ENCODE assay signal across 23 cellular contexts in genomic region chr13:94318418-94318817, GRCh38.
DNase-seq lines count a peak whose midpoint lies in the region; ATAC-seq and TF ChIP-seq lines count a peak whose summit lies in the region.
"Had no signal": no experiment of that assay in that cellular context is flagged by ENCODE, and none has a peak within 500 bp of the region (broad histone marks: within the 10 kb centered on the region; RNA-seq: fewer than 3 reads in every experiment).

No MANE protein-coding gene starts in this region.

- H3K27me3 ChIP-seq in adipocyte (replicated peaks; ENCODE audit: control insufficient read depth, insufficient read depth, low read length) (no peaks in the 10 kb centered on the region), skeletal muscle satellite cell (ENCODE audit: control insufficient read depth, insufficient read depth, low read length) (no peaks in the 10 kb centered on the region), vagina (no peaks in the 10 kb centered on the region)
- H3K27me3 ChIP-seq: dorsolateral prefrontal cortex, heart left ventricle, upper lobe of right lung had no signal

- intact Hi-C loops in activated T-helper 2 cell treated with anti-CD3 and anti-CD28 coated beads, Interferon-gamma antibody, Interleukin-2, Interleukin-4, amounts not matched to agents 10 μg/mL and 5 μg/mL and 100 μg/mL, durations not matched to agents 14 hours and 24 hours and 36 hours (cut with micrococcal nuclease), result no loop called here
- intact Hi-C loops in vagina (cut with DNase I), result no loop called here

- no peak for TF ChIP-seq CTCF in vagina (IDR thresholded peaks at IDR 0.05)

- H3K9ac ChIP-seq in adipocyte (ENCODE audit: low read length) (no peak overlapping the region), skeletal muscle satellite cell (ENCODE audit: low read depth, low read length) (peak overlapping the region; percentile 7)

- H3K27me3 Mint-ChIP-seq in T-helper 1 cell treated with Interleukin-12 subunit alpha and Interleukin-12 subunit beta and Interleukin-4 antibody, amounts not matched to agents 30 μg/mL and 1 μg/mL, for 36 hours (ENCODE audit: low read depth), result no peaks in the 10 kb centered on the region
- no peaks in the 10 kb centered on the region for H3K27me3 Mint-ChIP-seq in effector memory CD8-positive, alpha-beta T cell
- no peaks in the 10 kb centered on the region for H3K27me3 Mint-ChIP-seq in activated T-helper 2 cell treated with anti-CD3 and anti-CD28 coated beads, Interferon-gamma antibody, Interleukin-2, Interleukin-4, amounts not matched to agents 10 μg/mL and 5 μg/mL and 100 μg/mL, durations not matched to agents 14 hours and 24 hours and 36 hours (ENCODE audit: low read depth)
- H3K27me3 Mint-ChIP-seq: activated CD4-positive, alpha-beta memory T cell treated with anti-CD3 and anti-CD28 coated beads, Interleukin-2, amount 10 ng/mL, durations not matched to agents 7 days and 5 days; activated naive CD8-positive, alpha-beta T cell treated with anti-CD3 and anti-CD28 coated beads, Interleukin-2, amount 10 ng/mL, durations not matched to agents 7 days and 5 days; memory B cell; stimulated activated naive CD8-positive, alpha-beta T cell treated with anti-CD3 and anti-CD28 coated beads, Interleukin-15, Interleukin-2, amounts not matched to agents 100 ng/mL and 50 ng/mL, for 24 hours had no signal

- H3K4me3 ChIP-seq in adipocyte (ENCODE audit: low read length), result no peak overlapping the region
- no peak overlapping the region for H3K4me3 ChIP-seq in skeletal muscle satellite cell (ENCODE audit: low read length)
- no peak overlapping the region for H3K4me3 ChIP-seq in vagina
- H3K4me3 ChIP-seq: dorsolateral prefrontal cortex, heart left ventricle, upper lobe of right lung had no signal

- no peak overlapping the region for H3K4me2 ChIP-seq in skeletal muscle satellite cell (ENCODE audit: low read length)

- H3K27ac ChIP-seq in vagina, result no peak overlapping the region
- H3K27ac ChIP-seq: C4-2B, dorsolateral prefrontal cortex, heart left ventricle, upper lobe of right lung had no signal

- peaks cover 22% of the 10 kb centered on the region for H3K36me3 Mint-ChIP-seq in T-helper 1 cell treated with Interleukin-12 subunit alpha and Interleukin-12 subunit beta and Interleukin-4 antibody, amounts not matched to agents 30 μg/mL and 1 μg/mL, for 36 hours (ENCODE audit: low read depth)
- no peaks in the 10 kb centered on the region for H3K36me3 Mint-ChIP-seq in effector memory CD8-positive, alpha-beta T cell (ENCODE audit: insufficient read depth)
- H3K36me3 Mint-ChIP-seq in activated T-helper 2 cell treated with anti-CD3 and anti-CD28 coated beads, Interferon-gamma antibody, Interleukin-2, Interleukin-4, amounts not matched to agents 10 μg/mL and 5 μg/mL and 100 μg/mL, durations not matched to agents 14 hours and 24 hours and 36 hours (ENCODE audit: low read depth), result peaks cover 3% of the 10 kb centered on the region
- H3K36me3 Mint-ChIP-seq: memory B cell had no signal

- no peaks in the 10 kb centered on the region for H3K9me3 ChIP-seq in adipocyte (ENCODE audit: control insufficient read depth, low read length)
- H3K9me3 ChIP-seq in skeletal muscle satellite cell (replicated peaks; ENCODE audit: low read length), result no peaks in the 10 kb centered on the region
- H3K9me3 ChIP-seq in vagina, result no peaks in the 10 kb centered on the region
- H3K9me3 ChIP-seq: heart left ventricle, upper lobe of right lung had no signal

- H3K4me1 Mint-ChIP-seq in T-helper 1 cell treated with Interleukin-12 subunit alpha and Interleukin-12 subunit beta and Interleukin-4 antibody, amounts not matched to agents 30 μg/mL and 1 μg/mL, for 36 hours (ENCODE audit: low read depth), result peaks cover 53% of the 10 kb centered on the region
- H3K4me1 Mint-ChIP-seq in effector memory CD8-positive, alpha-beta T cell (ENCODE audit: low read depth in 2 of 2), result peaks cover 8 to 13% of the 10 kb centered on the region in 2 donors
- peaks cover 31% of the 10 kb centered on the region for H3K4me1 Mint-ChIP-seq in activated T-helper 2 cell treated with anti-CD3 and anti-CD28 coated beads, Interferon-gamma antibody, Interleukin-2, Interleukin-4, amounts not matched to agents 10 μg/mL and 5 μg/mL and 100 μg/mL, durations not matched to agents 14 hours and 24 hours and 36 hours (ENCODE audit: low read depth)
- H3K4me1 Mint-ChIP-seq: memory B cell had no signal

- H3K4me1 ChIP-seq in adipocyte (ENCODE audit: control insufficient read depth, insufficient read depth, low read length) (peaks cover 33% of the 10 kb centered on the region), skeletal muscle satellite cell (ENCODE audit: control insufficient read depth, insufficient read depth, low read length) (peaks cover 25% of the 10 kb centered on the region), vagina (no peaks in the 10 kb centered on the region)
- H3K4me1 ChIP-seq: upper lobe of right lung had no signal

- DNase-seq in T-helper 1 cell (no peak), adipocyte (ENCODE audit: low read depth) (peak; percentile 39), vagina (ENCODE audit: extremely low spot score in 2 of 2) (no peak)
- DNase-seq in effector memory CD8-positive, alpha-beta T cell, result no peak
- DNase-seq in activated T-helper 2 cell treated with anti-CD3 and anti-CD28 coated beads, Interferon-gamma antibody, Interleukin-2, Interleukin-4, amounts not matched to agents 10 μg/mL and 5 μg/mL and 100 μg/mL, durations not matched to agents 14 hours and 24 hours and 36 hours (ENCODE audit: low spot score), result no peak
- DNase-seq: activated CD4-positive, alpha-beta memory T cell treated with anti-CD3 and anti-CD28 coated beads, Interleukin-2, amount 10 ng/mL, durations not matched to agents 7 days and 5 days; activated naive CD8-positive, alpha-beta T cell treated with anti-CD3 and anti-CD28 coated beads, Interleukin-2, amount 10 ng/mL, durations not matched to agents 7 days and 5 days; activated T-cell treated with anti-CD3 and anti-CD28 coated beads, Interleukin-2, amount 50 U/mL, for 4 hours; DMS 273 treated with DMSO at 0.1 percent for 48 hours; dorsolateral prefrontal cortex; erythroblast; heart left ventricle; islet precursor cell; KG1; NCI-H1105 treated with DMSO at 0.1 percent for 48 hours; SW 1271; upper lobe of right lung had no signal

- H3K27ac Mint-ChIP-seq in T-helper 1 cell treated with Interleukin-12 subunit alpha and Interleukin-12 subunit beta and Interleukin-4 antibody, amounts not matched to agents 30 μg/mL and 1 μg/mL, for 36 hours, result peak overlapping the region; percentile 83
- no peak overlapping the region for H3K27ac Mint-ChIP-seq in effector memory CD8-positive, alpha-beta T cell
- H3K27ac Mint-ChIP-seq in activated T-helper 2 cell treated with anti-CD3 and anti-CD28 coated beads, Interferon-gamma antibody, Interleukin-2, Interleukin-4, amounts not matched to agents 10 μg/mL and 5 μg/mL and 100 μg/mL, durations not matched to agents 14 hours and 24 hours and 36 hours, result no peak overlapping the region
- H3K27ac Mint-ChIP-seq: memory B cell had no signal

- peaks cover 28% of the 10 kb centered on the region for H3K9me3 Mint-ChIP-seq in T-helper 1 cell treated with Interleukin-12 subunit alpha and Interleukin-12 subunit beta and Interleukin-4 antibody, amounts not matched to agents 30 μg/mL and 1 μg/mL, for 36 hours
- no peaks in the 10 kb centered on the region for H3K9me3 Mint-ChIP-seq in effector memory CD8-positive, alpha-beta T cell
- H3K9me3 Mint-ChIP-seq in activated T-helper 2 cell treated with anti-CD3 and anti-CD28 coated beads, Interferon-gamma antibody, Interleukin-2, Interleukin-4, amounts not matched to agents 10 μg/mL and 5 μg/mL and 100 μg/mL, durations not matched to agents 14 hours and 24 hours and 36 hours, result peaks cover 14% of the 10 kb centered on the region
- H3K9me3 Mint-ChIP-seq: activated T-cell treated with anti-CD3 and anti-CD28 coated beads, Interleukin-2, amount 50 U/mL, for 4 hours had no signal

- no peak for TF ChIP-seq POLR2A in vagina (IDR thresholded peaks at IDR 0.05)

- ATAC-seq in HG03095 (IDR thresholded peaks at IDR 0.05; ENCODE audit: unreplicated experiment), result peak; percentile 70
- no peak for ATAC-seq in effector memory CD8-positive, alpha-beta T cell (replicated peaks)
- ATAC-seq: activated T-cell treated with anti-CD3 and anti-CD28 coated beads, Interleukin-2, amount 50 U/mL, for 4 hours; heart left ventricle; upper lobe of right lung had no signal

- no peak overlapping the region for H3K4me3 Mint-ChIP-seq in T-helper 1 cell treated with Interleukin-12 subunit alpha and Interleukin-12 subunit beta and Interleukin-4 antibody, amounts not matched to agents 30 μg/mL and 1 μg/mL, for 36 hours
- H3K4me3 Mint-ChIP-seq in effector memory CD8-positive, alpha-beta T cell, result no peak overlapping the region
- no peak overlapping the region for H3K4me3 Mint-ChIP-seq in activated T-helper 2 cell treated with anti-CD3 and anti-CD28 coated beads, Interferon-gamma antibody, Interleukin-2, Interleukin-4, amounts not matched to agents 10 μg/mL and 5 μg/mL and 100 μg/mL, durations not matched to agents 14 hours and 24 hours and 36 hours (ENCODE audit: low read depth)
- H3K4me3 Mint-ChIP-seq: activated CD4-positive, alpha-beta memory T cell treated with anti-CD3 and anti-CD28 coated beads, Interleukin-2, amount 10 ng/mL, durations not matched to agents 7 days and 5 days; activated naive CD8-positive, alpha-beta T cell treated with anti-CD3 and anti-CD28 coated beads, Interleukin-2, amount 10 ng/mL, durations not matched to agents 7 days and 5 days; activated T-cell treated with anti-CD3 and anti-CD28 coated beads, Interleukin-2, amount 50 U/mL, for 4 hours; memory B cell; stimulated activated naive CD8-positive, alpha-beta T cell treated with anti-CD3 and anti-CD28 coated beads, Interleukin-15, Interleukin-2, amounts not matched to agents 100 ng/mL and 50 ng/mL, for 24 hours had no signal

- H3K36me3 ChIP-seq in adipocyte (ENCODE audit: control insufficient read depth, insufficient read depth, low read length, severe bottlenecking) (no peaks in the 10 kb centered on the region), skeletal muscle satellite cell (ENCODE audit: insufficient read depth, low read length) (no peaks in the 10 kb centered on the region), vagina (no peaks in the 10 kb centered on the region)
- H3K36me3 ChIP-seq: heart left ventricle, upper lobe of right lung had no signal
